1 cellular context compared by ENCODE assay signal in the genomic region with DNA sequence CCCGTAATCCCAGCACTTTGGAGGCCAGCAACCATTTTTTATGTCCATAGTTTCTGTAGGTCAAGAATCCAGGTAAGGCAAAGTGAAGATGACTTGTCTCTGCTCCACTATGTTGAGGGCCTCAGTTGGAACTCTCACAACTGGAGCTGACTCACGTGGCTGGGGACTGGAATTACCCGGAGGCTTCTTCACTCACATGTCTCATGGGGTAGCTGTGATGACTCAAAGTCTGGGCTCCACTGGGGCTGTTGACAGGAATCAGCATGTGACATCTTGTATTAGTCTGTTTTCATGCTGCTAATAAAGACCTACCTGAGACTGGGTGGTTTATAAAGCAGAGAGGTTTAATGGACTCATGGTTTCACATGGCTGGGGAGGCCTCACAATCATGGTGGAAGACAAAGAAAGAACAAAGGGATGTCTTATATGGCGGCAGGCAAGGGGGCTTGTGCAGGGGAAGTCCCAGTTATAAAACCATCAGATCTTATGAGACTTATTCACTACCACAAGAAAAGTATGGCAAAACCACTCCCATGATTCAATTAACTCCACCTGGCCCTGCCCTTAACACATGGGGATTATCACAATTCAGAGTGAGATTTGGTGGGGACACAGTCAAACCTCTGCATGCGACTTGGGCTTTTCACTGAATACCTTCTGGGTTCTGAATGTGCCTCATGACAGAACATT.
TF ChIP-seq lines count a peak whose summit lies in the region.

No MANE protein-coding gene starts in this region.

TF ChIP-seq in SK-N-SH, 30 proteins besides CTCF, POLR2A, EP300 and RAD21 (continued from another document):
- TF ChIP-seq, protein P1, sequence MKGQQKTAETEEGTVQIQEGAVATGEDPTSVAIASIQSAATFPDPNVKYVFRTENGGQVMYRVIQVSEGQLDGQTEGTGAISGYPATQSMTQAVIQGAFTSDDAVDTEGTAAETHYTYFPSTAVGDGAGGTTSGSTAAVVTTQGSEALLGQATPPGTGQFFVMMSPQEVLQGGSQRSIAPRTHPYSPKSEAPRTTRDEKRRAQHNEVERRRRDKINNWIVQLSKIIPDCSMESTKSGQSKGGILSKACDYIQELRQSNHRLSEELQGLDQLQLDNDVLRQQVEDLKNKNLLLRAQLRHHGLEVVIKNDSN (IDR thresholded peaks at IDR 0.05; ENCODE audit: borderline replicate concordance, low read depth): no peak
- TF ChIP-seq, protein P2, sequence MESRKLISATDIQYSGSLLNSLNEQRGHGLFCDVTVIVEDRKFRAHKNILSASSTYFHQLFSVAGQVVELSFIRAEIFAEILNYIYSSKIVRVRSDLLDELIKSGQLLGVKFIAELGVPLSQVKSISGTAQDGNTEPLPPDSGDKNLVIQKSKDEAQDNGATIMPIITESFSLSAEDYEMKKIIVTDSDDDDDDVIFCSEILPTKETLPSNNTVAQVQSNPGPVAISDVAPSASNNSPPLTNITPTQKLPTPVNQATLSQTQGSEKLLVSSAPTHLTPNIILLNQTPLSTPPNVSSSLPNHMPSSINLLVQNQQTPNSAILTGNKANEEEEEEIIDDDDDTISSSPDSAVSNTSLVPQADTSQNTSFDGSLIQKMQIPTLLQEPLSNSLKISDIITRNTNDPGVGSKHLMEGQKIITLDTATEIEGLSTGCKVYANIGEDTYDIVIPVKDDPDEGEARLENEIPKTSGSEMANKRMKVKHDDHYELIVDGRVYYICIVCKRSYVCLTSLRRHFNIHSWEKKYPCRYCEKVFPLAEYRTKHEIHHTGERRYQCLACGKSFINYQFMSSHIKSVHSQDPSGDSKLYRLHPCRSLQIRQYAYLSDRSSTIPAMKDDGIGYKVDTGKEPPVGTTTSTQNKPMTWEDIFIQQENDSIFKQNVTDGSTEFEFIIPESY (IDR thresholded peaks at IDR 0.05; ENCODE audit: borderline replicate concordance, low read depth): no peak
- TF ChIP-seq NRF1 (IDR thresholded peaks at IDR 0.05; ENCODE audit: low read depth, low read length) (no peak), FOSL2 (IDR thresholded peaks at IDR 0.05; ENCODE audit: borderline replicate concordance, low read depth) (peak; percentile 8; the same call in 1 of the 2 replicates), RFX5 (IDR thresholded peaks at IDR 0.05; ENCODE audit: low read length) (no peak), TCF12 (IDR thresholded peaks at IDR 0.05) (no peak), EZH2phosphoT487 (IDR thresholded peaks at IDR 0.05; ENCODE audit: borderline replicate concordance, low read depth) (no peak), YY1 (IDR thresholded peaks at IDR 0.05; ENCODE audit: low read depth) (no peak)
- TF ChIP-seq, protein P3, sequence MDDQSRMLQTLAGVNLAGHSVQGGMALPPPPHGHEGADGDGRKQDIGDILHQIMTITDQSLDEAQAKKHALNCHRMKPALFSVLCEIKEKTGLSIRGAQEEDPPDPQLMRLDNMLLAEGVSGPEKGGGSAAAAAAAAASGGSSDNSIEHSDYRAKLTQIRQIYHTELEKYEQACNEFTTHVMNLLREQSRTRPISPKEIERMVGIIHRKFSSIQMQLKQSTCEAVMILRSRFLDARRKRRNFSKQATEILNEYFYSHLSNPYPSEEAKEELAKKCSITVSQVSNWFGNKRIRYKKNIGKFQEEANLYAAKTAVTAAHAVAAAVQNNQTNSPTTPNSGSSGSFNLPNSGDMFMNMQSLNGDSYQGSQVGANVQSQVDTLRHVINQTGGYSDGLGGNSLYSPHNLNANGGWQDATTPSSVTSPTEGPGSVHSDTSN (IDR thresholded peaks at IDR 0.05): 0 out of 2 replicates have a peak, but pooled peaks have one; percentile 6
